In the genomic region with DNA sequence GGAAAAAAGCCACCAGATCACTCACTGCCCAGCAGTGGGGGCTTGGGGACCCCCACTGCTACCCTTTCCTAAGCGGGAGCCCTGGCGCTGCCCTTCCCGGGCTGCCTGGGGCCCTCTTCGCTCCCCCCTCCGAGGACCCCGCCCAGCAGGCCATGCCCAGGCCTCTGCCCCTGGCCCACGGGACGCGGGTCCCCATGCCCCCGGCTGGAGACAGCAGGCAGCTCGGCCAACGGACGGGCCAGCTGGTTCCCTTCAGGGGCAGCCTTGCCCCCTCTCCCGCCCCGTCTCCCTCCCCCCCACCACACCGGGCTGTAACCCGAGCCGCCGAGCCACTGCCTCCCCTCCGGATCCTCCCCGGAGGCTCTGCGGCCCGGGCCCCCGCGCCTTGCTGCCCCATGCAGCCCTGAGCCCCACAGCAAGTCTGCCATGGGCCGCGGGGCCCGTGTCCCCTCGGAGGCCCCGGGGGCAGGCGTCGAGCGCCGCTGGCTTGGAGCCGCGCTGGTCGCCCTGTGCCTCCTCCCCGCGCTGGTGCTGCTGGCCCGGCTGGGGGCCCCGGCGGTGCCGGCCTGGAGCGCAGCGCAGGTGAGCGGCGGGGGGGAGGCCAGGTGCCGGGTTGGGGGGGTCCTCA, we compare ENCODE assay signal across 8 cellular contexts. TPM values are rescaled to one million over a fixed set of nuclear protein-coding genes. Genes with fewer than 3 reads are reported as not detected.
A peak's percentile ranks its signal among the peaks of the same experiment; 100 is the strongest.
DNase-seq lines count a peak whose midpoint lies in the region; ATAC-seq and TF ChIP-seq lines count a peak whose summit lies in the region.

A gene (plus strand): TSS at position 381 of the 628 bp plus-strand sequence. CDS start 46 bp downstream, at position 427.

- no peak within 1 kb of the TSS for H3K4me3 ChIP-seq in OCI-LY7 (ENCODE audit: low read depth, low read length, poor library complexity, severe bottlenecking)
- H3K4me3 ChIP-seq in psoas muscle: peak within 1 kb of the TSS; percentile 30

- H3K4me2 ChIP-seq in OCI-LY7 (ENCODE audit: low read length): no peak within 1 kb of the TSS; the same call in 1 of the 2 replicates

- no peaks in the 10 kb centered on the region for H4K20me1 ChIP-seq in OCI-LY7 (ENCODE audit: insufficient read depth, low read length)

- peaks cover 0 to 2% (median 0%) of the 10 kb centered on the region in 3 donors for H3K27me3 ChIP-seq in psoas muscle (ENCODE audit: insufficient read depth in 3 of 3, low read length in 2 of 3)

- DNase-seq in OCI-LY7 (ENCODE audit: low spot score): peak; percentile 3
- DNase-seq in left ventricle myocardium superior: peak; percentile 64
- DNase-seq in psoas muscle: peak; percentile 26 to 55
- DNase-seq in dermis blood vessel endothelial cell: no peak
- DNase-seq in DMS114 treated with DMSO at 0.1 percent for 48 hours (lab: John Stamatoyannopoulos, UW; ENCODE audit: unreplicated experiment): no peak
- DNase-seq in stimulated activated naive CD4-positive, alpha-beta T cell (lab: John Stamatoyannopoulos, UW): no peak

- BruUV-seq in OCI-LY7 (replicated peaks; lab: Mats Ljungman, UMichigan): no TSS peak

- H3K27ac ChIP-seq in OCI-LY7 (ENCODE audit: low read depth, low read length, poor library complexity, severe bottlenecking) (no peak within 1 kb of the TSS), psoas muscle (peak within 1 kb of the TSS; percentile 1)

- H3K36me3 ChIP-seq in ES-I3 (ENCODE audit: insufficient read depth, low read length): no peaks in the 10 kb centered on the region
- 0 out of 2 replicates have a peak, but pooled peaks cover 4% of the 10 kb centered on the region for H3K36me3 ChIP-seq in OCI-LY7 (ENCODE audit: insufficient read depth, low read length)
- peaks cover 4 to 32% of the 10 kb centered on the region in 2 donors for H3K36me3 ChIP-seq in psoas muscle (ENCODE audit: insufficient read depth in 1 of 2, low read depth in 1 of 2)

- H3K4me1 ChIP-seq in ES-I3 (ENCODE audit: insufficient read depth, low read length) (no peaks in the 10 kb centered on the region), OCI-LY7 (ENCODE audit: insufficient read depth, low read length, poor library complexity, severe bottlenecking) (peaks cover 30% of the 10 kb centered on the region), psoas muscle (peaks cover 3% of the 10 kb centered on the region)

- H3K9me3 ChIP-seq in ES-I3 (ENCODE audit: control insufficient read depth, insufficient read depth, low read length) (no peaks in the 10 kb centered on the region), OCI-LY7 (ENCODE audit: low read length) (no peaks in the 10 kb centered on the region), psoas muscle (no peaks in the 10 kb centered on the region)

- no peak for TF ChIP-seq CTCF in OCI-LY7 (conservative IDR thresholded peaks at IDR 0.05; ENCODE audit: low read length)
- TF ChIP-seq CTCF in psoas muscle (IDR thresholded peaks at IDR 0.05): no peak

- no peaks in the 10 kb centered on the region for H3K79me2 ChIP-seq in OCI-LY7 (ENCODE audit: insufficient read depth, low read depth, low read length)

- no peaks in the 10 kb centered on the region for H3K9me2 ChIP-seq in OCI-LY7 (ENCODE audit: insufficient read depth, low read length)

- ATAC-seq in left ventricle myocardium superior (peak; percentile 8), psoas muscle (peak in 3 of 4 donors; percentile 5 to 14 (median 7)), GM21390 (IDR thresholded peaks at IDR 0.05; ENCODE audit: unreplicated experiment) (no peak)

- CTCF ChIA-PET in OCI-LY7 (lab: Charles Lee; ENCODE audit: unreplicated experiment): interaction anchor here (0.7 kb wide), 1 partner anchor 147 kb away, joined by 3 read pairs; no protein-coding TSS in a partner anchor

- POLR2A ChIA-PET in OCI-LY7 (lab: Charles Lee): no interaction called here

- no peak within 1 kb of the TSS for H2AFZ ChIP-seq in OCI-LY7 (ENCODE audit: low read length)

- H3K9ac ChIP-seq in ES-I3 (ENCODE audit: low read depth, low read length): peak within 1 kb of the TSS; percentile 54

- intact Hi-C loops in OCI-LY7 (cut with micrococcal nuclease; ENCODE audit: unreplicated experiment): no loop called here
- intact Hi-C loops in left ventricle myocardium superior (cut with micrococcal nuclease): no loop called here
- intact Hi-C loops in psoas muscle (cut with DNase I): no loop called here

- 3 to 4% (median 3%) methylated on average over 18 to 48 of the region's 48 CpGs for WGBS in psoas muscle, 3 donors

RNA-seq across cellular contexts. Expression of the gene that starts here (rescaled TPM):
- total RNA-seq in OCI-LY7 (2014; rRNA removed; shearing (Covaris generic)): 1.3 and 2.2 TPM in 2 replicates
- total RNA-seq in OCI-LY7 (2022): 7.6 and 8.7 TPM in 2 replicates
- total RNA-seq in left ventricle myocardium superior: 47.9 TPM
- 1 to 10 TPM in 1 of 4 donors, under 1 TPM in 2, not detected in 1; 0.32 to 1.8 (median 0.64) TPM for total RNA-seq in psoas muscle
- under 1 TPM in 2 of 3 donors, not detected in 1; 0.25 to 0.29 TPM for polyA plus RNA-seq in psoas muscle
- total RNA-seq in dermis blood vessel endothelial cell: 0.42 TPM in 1 of 2 replicates, not detected in the other

Comparison
In these comparisons a context has a peak if more than half of its experiments do, and no peak if none do; other contexts are left out.
1. DNase-seq: peak in OCI-LY7 (single experiment), left ventricle myocardium superior (single experiment) and psoas muscle (2 of 2); none in dermis blood vessel endothelial cell (single experiment), DMS114 treated with DMSO at 0.1 percent for 48 hours (single experiment) and stimulated activated naive CD4-positive, alpha-beta T cell (0 of 6).